ENCODE assay signal across 25 cellular contexts in the genomic region with DNA sequence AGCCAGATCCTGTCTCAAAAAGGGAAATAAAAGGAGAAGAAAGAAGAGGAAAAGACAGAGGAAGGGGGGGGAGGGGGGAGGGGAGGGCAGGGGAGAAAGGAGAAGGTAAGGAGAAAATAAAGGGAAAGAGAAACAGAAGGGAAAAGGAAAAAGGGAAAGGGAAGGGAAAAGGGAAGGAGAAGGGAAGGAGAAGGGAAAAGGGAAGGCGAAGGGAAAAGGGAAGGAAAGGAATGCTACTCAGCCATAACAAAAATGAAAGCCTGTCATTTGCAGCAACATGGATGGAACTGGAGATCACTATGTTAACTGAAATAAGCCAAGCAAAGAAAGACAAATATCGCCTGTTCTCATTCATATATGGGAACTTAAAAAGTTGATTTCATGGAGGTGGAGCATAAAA. TPM values are rescaled to one million over a fixed set of nuclear protein-coding genes. Genes with fewer than 3 reads are reported as not detected.
DNase-seq lines count a peak whose midpoint lies in the region; ATAC-seq, FAIRE-seq and TF ChIP-seq lines count a peak whose summit lies in the region.
"Had no signal": no experiment of that assay in that cellular context is flagged by ENCODE, and none has a peak within 500 bp of the region (broad histone marks: within the 10 kb centered on the region; RNA-seq: fewer than 3 reads in every experiment).

No MANE protein-coding gene starts in this region.

- POLR2A ChIA-PET in HEK293 (lab: Yijun Ruan, JAX) = no interaction called here
- POLR2A ChIA-PET in GM12878 (lab: Charles Lee) = no interaction called here

- TF ChIP-seq POLR2A in GM12878 (IDR thresholded peaks at IDR 0.05; ENCODE audit: low read depth, low read length) = no peak

- no peak overlapping the region for H3K27ac ChIP-seq in HEK293 (ENCODE audit: extremely low read depth, low read depth, low read length)
- H3K27ac ChIP-seq in GM12878 (ENCODE audit: control insufficient read depth, insufficient read depth) = no peak overlapping the region
- H3K27ac ChIP-seq in neural progenitor cell = no peak overlapping the region
- H3K27ac ChIP-seq: BLaER1 had no signal

- no peak for FAIRE-seq in GM12878 (lab: Jason Lieb, UNC)
- FAIRE-seq: A204.1, GM12891, GM19239 had no signal

- no peak overlapping the region for H3K9ac ChIP-seq in GM12878 (ENCODE audit: control insufficient read depth, insufficient read depth, low read length)
- no peak overlapping the region for H3K9ac ChIP-seq in neural progenitor cell
- H3K9ac ChIP-seq: BLaER1 had no signal

- BruUV-seq in GM12878 (replicated peaks; lab: Mats Ljungman, UMichigan) = no TSS peak

- H3K4me1 ChIP-seq in HEK293 (ENCODE audit: control insufficient read depth, insufficient read depth, low read length) = no peaks in the 10 kb centered on the region
- no peaks in the 10 kb centered on the region for H3K4me1 ChIP-seq in GM12878 (ENCODE audit: control insufficient read depth, insufficient read depth, low read length)
- H3K4me1 ChIP-seq in neural progenitor cell = peaks cover 12% of the 10 kb centered on the region
- H3K4me1 ChIP-seq: BE2C, BLaER1 had no signal

- TF ChIP-seq EP300 in GM12878 (IDR thresholded peaks at IDR 0.05; ENCODE audit: borderline replicate concordance in 1 of 2, control insufficient read depth in 1 of 2, low read depth in 2 of 2, low read length in 2 of 2) = no peak

- TF ChIP-seq RAD21 in GM12878 (IDR thresholded peaks at IDR 0.05; ENCODE audit: insufficient read depth, low read depth, low read length) = no peak

- WGBS in GM12878 (ENCODE audit: insufficient coverage, insufficient replicate concordance, low lambda C conversion rate, missing lambda C conversion rate) = 55% methylated on average over 2 of the region's 2 CpGs

- no peak overlapping the region for H3K4me2 ChIP-seq in GM12878 (ENCODE audit: control insufficient read depth, insufficient read depth)
- H3K4me2 ChIP-seq in neural progenitor cell = no peak overlapping the region
- H3K4me2 ChIP-seq: BLaER1 had no signal

- TF ChIP-seq CTCF in HEK293 (tag by site-specific recombination; IDR thresholded peaks at IDR 0.05) (no peak), GM12878 (IDR thresholded peaks at IDR 0.05 in 2 of 3, conservative IDR thresholded peaks at IDR 0.05 in 1 of 3; ENCODE audit: control insufficient read depth in 2 of 3, extremely low read depth in 1 of 3, insufficient read depth in 1 of 3, low read depth in 3 of 3, low read length in 3 of 3) (no peak), neural progenitor cell (IDR thresholded peaks at IDR 0.05) (no peak)

- H3K27me3 Mint-ChIP-seq in neural progenitor cell (ENCODE audit: insufficient read depth, low read depth) = peaks cover 7% of the 10 kb centered on the region
- H3K27me3 Mint-ChIP-seq: CD4-positive, CD25-positive, alpha-beta regulatory T cell had no signal

- H3K4me3 Mint-ChIP-seq in neural progenitor cell = no peak overlapping the region
- H3K4me3 Mint-ChIP-seq: CD14-positive monocyte; CD4-positive, alpha-beta memory T cell; CD4-positive, CD25-positive, alpha-beta regulatory T cell; CD8-positive, alpha-beta memory T cell had no signal

- ATAC-seq in GM12878 (no peak), GM19351 (IDR thresholded peaks at IDR 0.05; ENCODE audit: unreplicated experiment) (no peak)

- no peaks in the 10 kb centered on the region for H3K36me3 ChIP-seq in HEK293 (ENCODE audit: control insufficient read depth in 2 of 2, insufficient read depth in 1 of 2, low read length in 2 of 2)
- H3K36me3 ChIP-seq in GM12878 (ENCODE audit: control insufficient read depth in 2 of 2, insufficient read depth in 2 of 2, low read length in 1 of 2) = no peaks in the 10 kb centered on the region
- H3K36me3 ChIP-seq in neural progenitor cell = no peaks in the 10 kb centered on the region
- H3K36me3 ChIP-seq: BE2C, BLaER1 had no signal

- H3K27me3 ChIP-seq in GM12878 (replicated peaks in 1 of 2; ENCODE audit: control insufficient read depth in 2 of 2, insufficient read depth in 2 of 2, low read length in 1 of 2) (no peaks in the 10 kb centered on the region), neural progenitor cell (no peaks in the 10 kb centered on the region)
- H3K27me3 ChIP-seq: BE2C, BLaER1 had no signal

- in situ Hi-C loops in GM12878 (cut with MboI) = no loop called here

- H3K9me3 Mint-ChIP-seq in neural progenitor cell = peaks cover 6% of the 10 kb centered on the region
- H3K9me3 Mint-ChIP-seq: CD4-positive, CD25-positive, alpha-beta regulatory T cell had no signal

- SMC1A ChIA-PET in GM12878 (lab: Charles Lee; ENCODE audit: uncharacterized antibody, unreplicated experiment) = no interaction called here

- H3K79me2 ChIP-seq in GM12878 (ENCODE audit: control insufficient read depth, insufficient read depth, low read length) = no peaks in the 10 kb centered on the region
- H3K79me2 ChIP-seq in neural progenitor cell (ENCODE audit: low read depth) = no peaks in the 10 kb centered on the region

- H3K4me1 Mint-ChIP-seq in neural progenitor cell = peaks cover 18% of the 10 kb centered on the region
- H3K4me1 Mint-ChIP-seq: CD14-positive monocyte; CD4-positive, alpha-beta memory T cell; CD4-positive, CD25-positive, alpha-beta regulatory T cell; CD8-positive, alpha-beta memory T cell had no signal

- DNase-seq in GM12878 (ENCODE audit: low read depth, low spot score) (peak; percentile 1), neural progenitor cell (ENCODE audit: low spot score) (no peak), cortex of kidney (lab: John Stamatoyannopoulos, UW) (no peak)
- DNase-seq: 8988T; ACHN; BE2C; C1 segment of cervical spinal cord; CD4-positive, alpha-beta memory T cell; CD4-positive, CD25-positive, alpha-beta regulatory T cell; CD8-positive, alpha-beta memory T cell; COR-L47; DMS 273 treated with DMSO at 0.1 percent for 48 hours; DMS153; DMS53; DMS79; DND-41; EL; GDM1 had no signal

- no peaks in the 10 kb centered on the region for H3K9me3 ChIP-seq in HEK293 (ENCODE audit: control insufficient read depth, insufficient read depth, low read depth, low read length)
- H3K9me3 ChIP-seq in GM12878 (replicated peaks; ENCODE audit: control insufficient read depth, insufficient read depth, low read length) = no peaks in the 10 kb centered on the region
- H3K9me3 ChIP-seq in neural progenitor cell (ENCODE audit: low read depth) = no peaks in the 10 kb centered on the region
- H3K9me3 ChIP-seq: BE2C, BLaER1 had no signal

- intact Hi-C loops in GM12878 (cut with micrococcal nuclease; ENCODE audit: unreplicated experiment) = no loop called here

- peak overlapping the region; percentile 9 for H3K27ac Mint-ChIP-seq in neural progenitor cell
- H3K27ac Mint-ChIP-seq: CD14-positive monocyte; CD8-positive, alpha-beta memory T cell had no signal

- peaks cover 10% of the 10 kb centered on the region for H3F3A ChIP-seq in neural progenitor cell (ENCODE audit: low read depth)

- H2AFZ ChIP-seq in GM12878 (ENCODE audit: control insufficient read depth, low read depth, low read length) (no peak overlapping the region), neural progenitor cell (replicated peaks) (no peak overlapping the region)

- no peaks in the 10 kb centered on the region for H3K36me3 Mint-ChIP-seq in neural progenitor cell
- H3K36me3 Mint-ChIP-seq: CD14-positive monocyte; CD4-positive, alpha-beta memory T cell; CD4-positive, CD25-positive, alpha-beta regulatory T cell; CD8-positive, alpha-beta memory T cell had no signal

- RAD21 ChIA-PET in GM12878 (lab: Charles Lee; ENCODE audit: unreplicated experiment) = no interaction called here

- H3K4me3 ChIP-seq in HEK293 (ENCODE audit: low read depth, low read length) = no peak overlapping the region
- no peak overlapping the region for H3K4me3 ChIP-seq in GM12878
- no peak overlapping the region for H3K4me3 ChIP-seq in neural progenitor cell
- H3K4me3 ChIP-seq: BLaER1 had no signal

- CTCF ChIA-PET in HEK293 (lab: Yijun Ruan, JAX) = interaction anchor here (0.7 kb wide), 1 partner anchor 425 kb away, joined by 3 read pairs; no protein-coding TSS in a partner anchor
- CTCF ChIA-PET in GM12878 (lab: Yijun Ruan, JAX) = interaction anchor here (0.6 kb wide), 1 partner anchor 498 kb away, joined by 4 read pairs; no protein-coding TSS in a partner anchor

- H4K20me1 ChIP-seq in GM12878 (ENCODE audit: control insufficient read depth, insufficient read depth) (no peaks in the 10 kb centered on the region), neural progenitor cell (ENCODE audit: low read depth) (no peaks in the 10 kb centered on the region)
- H4K20me1 ChIP-seq: BLaER1 had no signal

TF ChIP-seq in HEK293, 187 proteins besides CTCF, POLR2A, EP300 and RAD21:
- no peak for TF ChIP-seq ZNF664 (tag by site-specific recombination; IDR thresholded peaks at IDR 0.05)
- peak; percentile 96 for TF ChIP-seq PRDM1 (tag by site-specific recombination; IDR thresholded peaks at IDR 0.05)
- no peak for TF ChIP-seq ZBTB1 (tag by site-specific recombination; IDR thresholded peaks at IDR 0.05)
- TF ChIP-seq ZNF350 (tag by site-specific recombination; IDR thresholded peaks at IDR 0.05) = no peak

TF ChIP-seq in GM12878, 131 proteins besides CTCF, POLR2A, EP300 and RAD21 (continues in another document):
- no peak for TF ChIP-seq MYB (IDR thresholded peaks at IDR 0.05; ENCODE audit: borderline replicate concordance, low read depth, low read length)

RNA-seq across cellular contexts. Expression of a gene that starts 22.3 kb away (rescaled TPM):
- total RNA-seq in GM12878 (2013; cell fraction: nucleolus; rRNA removed) = not detected in 2 replicates
- total RNA-seq in GM12878 (2014; rRNA removed) = 1.6 TPM in 1 of 2 replicates, not detected in the other
- total RNA-seq in GM12878 (2014; rRNA removed; fragmentation: Illumina TruSeq; extraction: Trizol) = 0.09 TPM in 1 of 2 replicates, not detected in the other
- not detected in 2 replicates for total RNA-seq in GM12878 (2021)
- not detected for polyA plus RNA-seq in GM12878 (2011; ENCODE audit: low read depth)
- polyA plus RNA-seq in GM12878 (2011; rRNA removed) = not detected in 2 replicates
- not detected in 2 replicates for polyA plus RNA-seq in GM12878 (2011; cell fraction: cytosol; rRNA removed)
- polyA plus RNA-seq in GM12878 (2011; cell fraction: nucleus; rRNA removed) = not detected in 2 replicates
- polyA plus RNA-seq in GM12878 (2012) = not detected in 2 replicates
- not detected in 2 replicates for polyA plus RNA-seq in GM12878 (2014; fragmentation: Illumina TruSeq; extraction: Trizol)
- polyA plus RNA-seq in GM12878 (2014; fragmentation: Nextera tagmentation; extraction: Ambion mirVana) = under 1 TPM in 1 of 2 experiments, not detected in 1; 0.08 TPM
- not detected in 2 replicates for polyA plus RNA-seq in GM12878 (2014; rRNA removed)
- under 1 TPM in 1 of 2 experiments, not detected in 1; 0.09 TPM for polyA plus RNA-seq in GM12878 (2016; fragmentation: Nextera tagmentation; extraction: Ambion mirVana)
- polyA minus RNA-seq in GM12878 (2011; rRNA and poly(A)+ RNA removed) = not detected in 2 replicates
- polyA minus RNA-seq in GM12878 (2011; cell fraction: cytosol; rRNA and poly(A)+ RNA removed) = not detected in 2 replicates
- not detected in 2 replicates for polyA minus RNA-seq in GM12878 (2011; cell fraction: nucleus; rRNA and poly(A)+ RNA removed)
- total RNA-seq in neural progenitor cell (ENCODE audit: low replicate concordance) = 17.3 and 27.6 TPM in 2 replicates
- total RNA-seq: CD4-positive, alpha-beta memory T cell; CD4-positive, CD25-positive, alpha-beta regulatory T cell; CD8-positive, alpha-beta memory T cell had no signal
- polyA plus RNA-seq: CD14-positive monocyte; CD4-positive, alpha-beta memory T cell; CD4-positive, CD25-positive, alpha-beta regulatory T cell had no signal
